In genomic region chr3:17075358-17075757, GRCh38 we compare ENCODE assay signal across 28 cellular contexts.
"Had no signal": no experiment of that assay in that cellular context is flagged by ENCODE, and none has a peak within 500 bp of the region (broad histone marks: within the 10 kb centered on the region; RNA-seq: fewer than 3 reads in every experiment).

No MANE protein-coding gene starts in this region.

- H3K27me3 ChIP-seq: dorsolateral prefrontal cortex, gastrocnemius medialis, right atrium auricular region, suprapubic skin, transverse colon, upper lobe of right lung, uterus had no signal

- H3K36me3 ChIP-seq: prostate gland, right atrium auricular region, suprapubic skin, transverse colon, upper lobe of right lung, uterus had no signal

- H3K4me1 ChIP-seq: prostate gland, suprapubic skin, upper lobe of right lung, uterus had no signal

- H3K27me3 Mint-ChIP-seq: memory B cell; stimulated activated naive CD8-positive, alpha-beta T cell treated with anti-CD3 and anti-CD28 coated beads, Interleukin-15, amount 100 ng/mL, for 72 hours had no signal

- ATAC-seq: esophagus mucosa, gastrocnemius medialis, left cardiac atrium, left ventricle myocardium superior, sciatic nerve, upper lobe of right lung had no signal

- H3K9me3 Mint-ChIP-seq: endodermal cell, memory B cell had no signal

- DNase-seq: dorsolateral prefrontal cortex; effector CD4-positive, alpha-beta T cell; endodermal cell; foreskin fibroblast; gastrocnemius medialis; head of caudate nucleus; left cardiac atrium; left ventricle myocardium superior; nephron progenitor cell; nucleus accumbens; stimulated activated CD4-positive, alpha-beta T cell treated with anti-CD3 and anti-CD28 coated beads, Interleukin-12 subunit alpha, Interleukin-12 subunit beta, amount 100 ng/mL, for 4 hours; stimulated activated CD4-positive, alpha-beta T cell treated with anti-CD3 and anti-CD28 coated beads, Interleukin-1b, Interleukin-23, amount 100 ng/mL, for 48 hours; stimulated activated CD4-positive, alpha-beta T cell treated with anti-CD3 and anti-CD28 coated beads, Interleukin-4, amount 100 ng/mL, for 1 hour; stimulated activated CD8-positive, alpha-beta memory T cell treated with anti-CD3 and anti-CD28 coated beads, Interleukin-4, amount 100 ng/mL, for 48 hours; stimulated activated naive CD4-positive, alpha-beta T cell; stimulated activated naive CD8-positive, alpha-beta T cell treated with anti-CD3 and anti-CD28 coated beads, Interleukin-15, amount 100 ng/mL, for 72 hours; transverse colon; upper lobe of right lung; uterus had no signal

- H3K4me1 Mint-ChIP-seq: memory B cell had no signal

- H3K27ac Mint-ChIP-seq: endodermal cell; memory B cell; nephron progenitor cell; stimulated activated naive CD8-positive, alpha-beta T cell treated with anti-CD3 and anti-CD28 coated beads, Interleukin-15, amount 100 ng/mL, for 72 hours had no signal

- H3K9me3 ChIP-seq: gastrocnemius medialis, prostate gland, right atrium auricular region, suprapubic skin, transverse colon, upper lobe of right lung, uterus had no signal

- H3K27ac ChIP-seq: dorsolateral prefrontal cortex, epithelial cell of prostate, gastrocnemius medialis, prostate gland, right atrium auricular region, suprapubic skin, transverse colon, upper lobe of right lung, uterus had no signal

- H3K4me3 Mint-ChIP-seq: endodermal cell; memory B cell; nephron progenitor cell; stimulated activated naive CD8-positive, alpha-beta T cell treated with anti-CD3 and anti-CD28 coated beads, Interleukin-15, amount 100 ng/mL, for 72 hours had no signal

- H3K4me3 ChIP-seq: dorsolateral prefrontal cortex, gastrocnemius medialis, lung, prostate gland, right atrium auricular region, smooth muscle cell, suprapubic skin, transverse colon, upper lobe of right lung, uterus had no signal
